ENCODE assay signal across 6 cellular contexts in genomic region chr1:161869291-161869690, GRCh38.
"Had no signal": no experiment of that assay in that cellular context is flagged by ENCODE, and none has a peak within 500 bp of the region (broad histone marks: within the 10 kb centered on the region; RNA-seq: fewer than 3 reads in every experiment).

No MANE protein-coding gene starts in this region.

- H3K27ac Mint-ChIP-seq: HFFc6 had no signal

- ATAC-seq: HCT116 had no signal

- H3K9me3 Mint-ChIP-seq: HFFc6 had no signal

- H3K4me3 Mint-ChIP-seq: HFFc6 had no signal

- DNase-seq: GM23248, GOT3, H7, HFFc6, IMR-90 had no signal
